Comparison of ENCODE assay signal across 10 cellular contexts in the genomic region with DNA sequence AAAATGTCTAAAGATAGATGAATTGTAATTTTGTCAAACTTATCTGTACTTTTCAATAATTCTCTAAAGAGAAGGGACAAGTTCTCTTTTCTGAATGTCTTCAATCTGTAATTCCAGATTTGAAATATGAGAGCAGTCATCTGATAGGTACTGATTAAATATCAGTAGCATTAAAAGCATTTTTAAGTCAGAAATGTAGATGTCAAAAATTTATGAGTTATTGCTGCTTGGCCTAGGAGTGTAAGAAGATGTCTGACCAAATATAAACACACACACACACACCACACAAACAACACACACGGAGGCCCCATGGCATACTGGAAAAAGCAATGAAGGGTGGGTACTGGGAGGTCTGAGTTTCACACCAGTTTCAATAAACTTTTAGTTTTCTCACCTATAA. TPM values are rescaled to one million over a fixed set of nuclear protein-coding genes. Genes with fewer than 3 reads are reported as not detected.
DNase-seq lines count a peak whose midpoint lies in the region; ATAC-seq and TF ChIP-seq lines count a peak whose summit lies in the region.
"Had no signal": no experiment of that assay in that cellular context is flagged by ENCODE, and none has a peak within 500 bp of the region (broad histone marks: within the 10 kb centered on the region; RNA-seq: fewer than 3 reads in every experiment).

No MANE protein-coding gene starts in this region.

- no peak overlapping the region for H3K14ac ChIP-seq in H9 (ENCODE audit: insufficient read depth, low read length)

- DNase-seq in H9 (peak; percentile 3), WTC11 (ENCODE audit: low spot score) (no peak), foreskin fibroblast (no peak), retinal pigment epithelial cell (ENCODE audit: low read depth) (no peak), WERI-Rb-1 (no peak), DMS53 (lab: John Stamatoyannopoulos, UW) (no peak)
- no peak for DNase-seq in stimulated activated CD4-positive, alpha-beta T cell treated with anti-CD3 and anti-CD28 coated beads, Interleukin-12 subunit alpha, Interleukin-12 subunit beta, amount 100 ng/mL, for 4 hours
- DNase-seq: hippocampal formation, NCI-H510A treated with DMSO at 0.1 percent for 48 hours had no signal

- H3K23ac ChIP-seq in H9 (ENCODE audit: insufficient read length, low read depth, low read length): no peak overlapping the region

- peaks cover 4% of the 10 kb centered on the region for H3K23me2 ChIP-seq in H9 (ENCODE audit: insufficient read length, low read depth, low read length, poor library complexity, severe bottlenecking)

- H2AFZ ChIP-seq in H9 (ENCODE audit: low read length): no peak overlapping the region

- no CpG with 5 or more reads among the region's 1 CpG for WGBS in H9 (ENCODE audit: extremely low coverage, insufficient read length, low lambda C conversion rate)

- peak overlapping the region in 1 of 3 experiments; percentile 100; a peak in 2 of 7 replicates for H3K27ac Mint-ChIP-seq in H9
- peak overlapping the region; percentile 100 for H3K27ac Mint-ChIP-seq in WTC11

- no peak overlapping the region for H3K56ac ChIP-seq in H9 (ENCODE audit: insufficient read length, low read depth, low read length)

- H2AK5ac ChIP-seq in H9 (ENCODE audit: insufficient read length, low read length): no peak overlapping the region

- H3K18ac ChIP-seq in H9 (ENCODE audit: insufficient read length, low read depth, low read length): no peak overlapping the region

- no peak overlapping the region for H3K9ac ChIP-seq in H9 (ENCODE audit: extremely low read depth, insufficient read length, low read length)

- no peak overlapping the region for H4K91ac ChIP-seq in H9 (ENCODE audit: insufficient read length, low read depth, low read length)

- peaks cover 4% of the 10 kb centered on the region; the same call in 1 of the 2 replicates for H3K79me2 ChIP-seq in H9 (ENCODE audit: insufficient read depth, low read length)

- POLR2A ChIA-PET in WTC11 (lab: Charles Lee): no interaction called here

- no peak overlapping the region for H3K4ac ChIP-seq in H9 (ENCODE audit: low read depth, low read length)

- H3K79me1 ChIP-seq in H9 (ENCODE audit: insufficient read depth, low read depth, low read length, poor library complexity, severe bottlenecking): no peaks in the 10 kb centered on the region

- H3K4me3 ChIP-seq in foreskin fibroblast (ENCODE audit: low read depth in 1 of 2, low read length in 2 of 2) (peak overlapping the region; percentile 67 to 89), retinal pigment epithelial cell (ENCODE audit: low read length) (peak overlapping the region; percentile 72), WERI-Rb-1 (ENCODE audit: low read depth, low read length) (no peak overlapping the region)

- H3K27ac ChIP-seq in H9 (ENCODE audit: insufficient read length, low read depth, low read length) (no peak overlapping the region), WERI-Rb-1 (no peak overlapping the region; the same call in 1 of the 2 replicates)

- no peak overlapping the region for H4K8ac ChIP-seq in H9 (replicated peaks; ENCODE audit: insufficient read length, low read depth, low read length)

- H4K20me1 ChIP-seq in H9 (ENCODE audit: control insufficient read depth, insufficient read depth, insufficient read length): no peaks in the 10 kb centered on the region

- H3T11ph ChIP-seq in H9 (ENCODE audit: low read length): no peak overlapping the region

- H3K27me3 ChIP-seq in H9 (ENCODE audit: insufficient read depth, low read length) (no peaks in the 10 kb centered on the region), WERI-Rb-1 (ENCODE audit: insufficient read depth, low read depth, severe bottlenecking) (no peaks in the 10 kb centered on the region)

- H3K27me3 Mint-ChIP-seq in H9 (ENCODE audit: low read depth) (no peaks in the 10 kb centered on the region), WTC11 (ENCODE audit: low read depth) (no peaks in the 10 kb centered on the region)

- no peak for ATAC-seq in WTC11
- ATAC-seq in GM18867 (IDR thresholded peaks at IDR 0.05; ENCODE audit: unreplicated experiment): no peak

- H3K4me1 ChIP-seq in H9 (ENCODE audit: insufficient read depth, low read length): no peaks in the 10 kb centered on the region

- no peak overlapping the region for H2BK120ac ChIP-seq in H9 (ENCODE audit: low read depth, low read length, poor library complexity, severe bottlenecking)

- H3K4me1 Mint-ChIP-seq in H9: peaks cover 19 to 22% of the 10 kb centered on the region in 2 experiments
- peaks cover 20% of the 10 kb centered on the region for H3K4me1 Mint-ChIP-seq in WTC11

- no peaks in the 10 kb centered on the region; a peak in 2 of 5 replicates for H3K9me3 Mint-ChIP-seq in H9
- no peaks in the 10 kb centered on the region for H3K9me3 Mint-ChIP-seq in WTC11

- H3K4me3 Mint-ChIP-seq in H9 (peak overlapping the region; percentile 90 to 93), WTC11 (peak overlapping the region; percentile 95)

- peaks cover 16% of the 10 kb centered on the region for H3K36me3 ChIP-seq in WERI-Rb-1

- peaks cover 0 to 7% (median 3%) of the 10 kb centered on the region in 3 experiments; a peak in 4 of 7 replicates for H3K36me3 Mint-ChIP-seq in H9 (ENCODE audit: insufficient read depth in 1 of 3, low read depth in 3 of 3)
- no peaks in the 10 kb centered on the region; the same call in 1 of the 2 replicates for H3K36me3 Mint-ChIP-seq in WTC11

- no peak overlapping the region for H4K5ac ChIP-seq in H9 (ENCODE audit: insufficient read length, low read depth, low read length)

- CTCF ChIA-PET in WTC11 (lab: Charles Lee): no interaction called here

- TF ChIP-seq CTCF in H9 (conservative IDR thresholded peaks at IDR 0.05) (no peak), WTC11 (IDR thresholded peaks at IDR 0.05) (no peak), foreskin fibroblast (IDR thresholded peaks at IDR 0.05; ENCODE audit: low read depth, low read length) (no peak), retinal pigment epithelial cell (conservative IDR thresholded peaks at IDR 0.05; ENCODE audit: low read depth, low read length) (no peak), WERI-Rb-1 (IDR thresholded peaks at IDR 0.05; ENCODE audit: low read depth, low read length) (no peak)

- peak overlapping the region; percentile 62 for H3K4me2 ChIP-seq in H9 (ENCODE audit: insufficient read depth, insufficient read length, low read length)

- no peaks in the 10 kb centered on the region for H3K9me3 ChIP-seq in H9 (ENCODE audit: control insufficient read depth, low read depth, low read length)
- no peaks in the 10 kb centered on the region for H3K9me3 ChIP-seq in WERI-Rb-1 (ENCODE audit: severe bottlenecking)

- H2BK5ac ChIP-seq in H9 (ENCODE audit: insufficient read length, low read length): no peak overlapping the region

- no peak overlapping the region for H2BK20ac ChIP-seq in H9 (ENCODE audit: low read depth, low read length, poor library complexity, severe bottlenecking)

- no peak overlapping the region for H2BK12ac ChIP-seq in H9 (ENCODE audit: insufficient read length, low read depth, low read length)

- H2BK15ac ChIP-seq in H9 (ENCODE audit: low read depth, low read length): no peak overlapping the region

TF ChIP-seq in WTC11, 78 proteins besides CTCF, POLR2A, EP300 and RAD21 (continues in another document):
- TF ChIP-seq, protein P1, sequence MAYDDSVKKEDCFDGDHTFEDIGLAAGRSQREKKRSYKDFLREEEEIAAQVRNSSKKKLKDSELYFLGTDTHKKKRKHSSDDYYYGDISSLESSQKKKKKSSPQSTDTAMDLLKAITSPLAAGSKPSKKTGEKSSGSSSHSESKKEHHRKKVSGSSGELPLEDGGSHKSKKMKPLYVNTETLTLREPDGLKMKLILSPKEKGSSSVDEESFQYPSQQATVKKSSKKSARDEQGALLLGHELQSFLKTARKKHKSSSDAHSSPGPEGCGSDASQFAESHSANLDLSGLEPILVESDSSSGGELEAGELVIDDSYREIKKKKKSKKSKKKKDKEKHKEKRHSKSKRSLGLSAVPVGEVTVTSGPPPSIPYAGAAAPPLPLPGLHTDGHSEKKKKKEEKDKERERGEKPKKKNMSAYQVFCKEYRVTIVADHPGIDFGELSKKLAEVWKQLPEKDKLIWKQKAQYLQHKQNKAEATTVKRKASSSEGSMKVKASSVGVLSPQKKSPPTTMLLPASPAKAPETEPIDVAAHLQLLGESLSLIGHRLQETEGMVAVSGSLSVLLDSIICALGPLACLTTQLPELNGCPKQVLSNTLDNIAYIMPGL (CRISPR knock-in tag; IDR thresholded peaks at IDR 0.05): no peak
- TF ChIP-seq, protein P2, sequence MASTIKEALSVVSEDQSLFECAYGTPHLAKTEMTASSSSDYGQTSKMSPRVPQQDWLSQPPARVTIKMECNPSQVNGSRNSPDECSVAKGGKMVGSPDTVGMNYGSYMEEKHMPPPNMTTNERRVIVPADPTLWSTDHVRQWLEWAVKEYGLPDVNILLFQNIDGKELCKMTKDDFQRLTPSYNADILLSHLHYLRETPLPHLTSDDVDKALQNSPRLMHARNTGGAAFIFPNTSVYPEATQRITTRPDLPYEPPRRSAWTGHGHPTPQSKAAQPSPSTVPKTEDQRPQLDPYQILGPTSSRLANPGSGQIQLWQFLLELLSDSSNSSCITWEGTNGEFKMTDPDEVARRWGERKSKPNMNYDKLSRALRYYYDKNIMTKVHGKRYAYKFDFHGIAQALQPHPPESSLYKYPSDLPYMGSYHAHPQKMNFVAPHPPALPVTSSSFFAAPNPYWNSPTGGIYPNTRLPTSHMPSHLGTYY (CRISPR knock-in tag; IDR thresholded peaks at IDR 0.05): no peak
- TF ChIP-seq IRF2 (CRISPR knock-in tag; IDR thresholded peaks at IDR 0.05; ENCODE audit: borderline replicate concordance, low read depth) (no peak), ZNF121 (CRISPR knock-in tag; IDR thresholded peaks at IDR 0.05) (no peak)

RNA-seq across cellular contexts. Expression of a gene that starts 2.4 kb away (rescaled TPM):
- total RNA-seq in H9 (2021) (31.2 and 31.6 TPM in 2 replicates), WTC11 (2021) (33.5 to 37.9 TPM (median 36.0 TPM) in 3 replicates)

RNA-seq across cellular contexts. Expression of a gene that starts 33.2 kb away (rescaled TPM):
- total RNA-seq in H9 (2021) (1.0 and 1.1 TPM in 2 replicates), WTC11 (2021) (0.07 to 0.11 TPM (median 0.09 TPM) in 3 replicates)
